ENCODE assay signal across 8 cellular contexts in the genomic region with DNA sequence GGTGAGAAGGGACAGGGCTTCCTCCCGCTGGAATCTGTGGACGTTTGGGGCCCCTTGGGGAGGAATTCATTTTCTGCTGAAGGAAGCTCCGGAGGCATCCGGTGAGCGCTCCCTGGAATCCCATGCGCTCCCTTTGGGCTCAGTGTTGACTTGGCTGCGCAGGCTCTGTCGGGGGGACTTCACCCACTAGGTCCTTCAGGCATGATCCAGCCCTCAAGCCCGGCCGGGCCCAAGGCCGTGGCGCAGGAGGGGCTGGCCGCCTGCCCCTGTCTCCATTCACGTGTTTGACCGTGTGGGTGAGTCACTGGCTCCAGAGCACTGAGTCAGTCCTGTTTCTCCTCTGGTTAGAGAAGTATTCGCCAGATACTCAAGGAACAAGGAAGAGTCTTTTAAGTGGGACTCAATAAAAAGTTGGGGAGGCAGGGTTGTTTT. TPM values are rescaled to one million over a fixed set of nuclear protein-coding genes. Genes with fewer than 3 reads are reported as not detected.
A peak's percentile ranks its signal among the peaks of the same experiment; 100 is the strongest.
DNase-seq lines count a peak whose midpoint lies in the region; ATAC-seq and TF ChIP-seq lines count a peak whose summit lies in the region.

No MANE protein-coding gene starts in this region.

- ATAC-seq in foreskin keratinocyte (peak; percentile 77), GM19023 (IDR thresholded peaks at IDR 0.05; ENCODE audit: unreplicated experiment) (no peak), HG02970 (IDR thresholded peaks at IDR 0.05; ENCODE audit: low FRiP score, unreplicated experiment) (no peak)
- ATAC-seq in natural killer cell treated with Interleukin-12 subunit alpha and Interleukin-12 subunit beta and Interleukin-15 and Interleukin-18, amount 100 ng/mL, for 72 hours, result no peak

- H3K27ac Mint-ChIP-seq in natural killer cell treated with Interleukin-12 subunit alpha and Interleukin-12 subunit beta and Interleukin-15 and Interleukin-18, amount 100 ng/mL, for 72 hours, result no peak overlapping the region

- H3K36me3 Mint-ChIP-seq in natural killer cell treated with Interleukin-12 subunit alpha and Interleukin-12 subunit beta and Interleukin-15 and Interleukin-18, amount 100 ng/mL, for 72 hours, result peaks cover 9% of the 10 kb centered on the region

- peak overlapping the region; percentile 85 for H3K27ac ChIP-seq in foreskin keratinocyte

- H3K4me1 ChIP-seq in foreskin keratinocyte, result peaks cover 7% of the 10 kb centered on the region

- H3K4me1 Mint-ChIP-seq in natural killer cell treated with Interleukin-12 subunit alpha and Interleukin-12 subunit beta and Interleukin-15 and Interleukin-18, amount 100 ng/mL, for 72 hours (ENCODE audit: low read depth in 2 of 2), result peaks cover 13 to 23% of the 10 kb centered on the region in 2 donors

- H3K27me3 Mint-ChIP-seq in natural killer cell treated with Interleukin-12 subunit alpha and Interleukin-12 subunit beta and Interleukin-15 and Interleukin-18, amount 100 ng/mL, for 72 hours, result peaks cover 45 to 56% of the 10 kb centered on the region in 2 donors

- peak overlapping the region; percentile 70 for H3K4me3 Mint-ChIP-seq in natural killer cell treated with Interleukin-12 subunit alpha and Interleukin-12 subunit beta and Interleukin-15 and Interleukin-18, amount 100 ng/mL, for 72 hours

- DNase-seq in DMS 273 (lab: John Stamatoyannopoulos, UW; ENCODE audit: unreplicated experiment) (peak; percentile 24), DMS 273 treated with DMSO at 0.1 percent for 48 hours (lab: John Stamatoyannopoulos, UW) (no peak), foreskin keratinocyte (peak; percentile 77 to 89), NCI-H345 (lab: John Stamatoyannopoulos, UW) (no peak)
- DNase-seq in natural killer cell treated with Interleukin-12 subunit alpha and Interleukin-12 subunit beta and Interleukin-15 and Interleukin-18, amount 100 ng/mL, for 72 hours (ENCODE audit: low spot score), result no peak

- no peaks in the 10 kb centered on the region for H3K27me3 ChIP-seq in foreskin keratinocyte

- H3K9me3 Mint-ChIP-seq in natural killer cell treated with Interleukin-12 subunit alpha and Interleukin-12 subunit beta and Interleukin-15 and Interleukin-18, amount 100 ng/mL, for 72 hours, result no peaks in the 10 kb centered on the region

- no peak for TF ChIP-seq CTCF in WI38 (IDR thresholded peaks at IDR 0.05; ENCODE audit: low read depth, low read length)
- TF ChIP-seq CTCF in foreskin keratinocyte (conservative IDR thresholded peaks at IDR 0.05), result no peak

- H3K4me3 ChIP-seq in WI38 (ENCODE audit: low read depth, low read length), result peak overlapping the region; percentile 70

RNA-seq across cellular contexts. Expression of a gene that starts 1.4 kb away (rescaled TPM):
- 256 and 264 TPM in 2 replicates for total RNA-seq in foreskin keratinocyte
- polyA plus RNA-seq in foreskin keratinocyte, result 134 and 144 TPM in 2 replicates
- total RNA-seq in natural killer cell treated with Interleukin-12 subunit alpha and Interleukin-12 subunit beta and Interleukin-15 and Interleukin-18, amount 100 ng/mL, for 72 hours, result 1 to 10 TPM; 1.8 to 2.6 TPM

Comparison
In these comparisons a context has a peak if more than half of its experiments do, and no peak if none do; other contexts are left out.
1. DNase-seq: peak in DMS 273 (single experiment) and foreskin keratinocyte (2 of 2); none in DMS 273 treated with DMSO at 0.1 percent for 48 hours (single experiment), natural killer cell treated with Interleukin-12 subunit alpha and Interleukin-12 subunit beta and Interleukin-15 and Interleukin-18, amount 100 ng/mL, for 72 hours (single experiment) and NCI-H345 (single experiment).
2. RNA of a gene that starts 1.4 kb away (total RNA-seq): 256 to 264 TPM in foreskin keratinocyte; 1.8 to 2.6 TPM in natural killer cell treated with Interleukin-12 subunit alpha and Interleukin-12 subunit beta and Interleukin-15 and Interleukin-18, amount 100 ng/mL, for 72 hours; every median in the first group is over 10 times any median in the second.